Comparison of ENCODE assay signal across 8 cellular contexts in the genomic region with DNA sequence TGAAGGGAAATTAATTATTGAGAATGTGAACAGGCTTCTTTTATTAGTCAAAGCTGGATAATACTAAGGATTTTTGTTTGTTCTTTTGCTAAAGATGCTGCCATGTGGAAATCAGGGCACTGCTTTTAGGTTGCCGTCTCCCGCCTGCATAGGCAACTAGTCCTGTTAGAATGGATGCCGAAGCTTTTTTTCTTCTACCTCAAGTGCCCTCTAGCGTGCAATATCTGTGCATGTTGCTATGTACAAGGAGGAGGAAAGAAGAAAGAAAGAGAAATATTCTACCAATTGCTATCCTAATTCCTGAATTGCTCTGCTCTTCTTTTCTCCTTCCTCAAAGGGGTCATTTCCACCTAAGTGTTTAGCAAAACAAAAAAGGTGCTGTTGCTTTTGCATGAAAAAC. TPM values are rescaled to one million over a fixed set of nuclear protein-coding genes. Genes with fewer than 3 reads are reported as not detected.
DNase-seq lines count a peak whose midpoint lies in the region; ATAC-seq and TF ChIP-seq lines count a peak whose summit lies in the region.

No MANE protein-coding gene starts in this region.

- H2AFZ ChIP-seq in GM23338 = no peak overlapping the region

- H3K4me1 ChIP-seq in GM23338 (ENCODE audit: insufficient read depth) = peaks cover 25% of the 10 kb centered on the region

- ATAC-seq in GM23338 (peak; percentile 69), GM19455 (IDR thresholded peaks at IDR 0.05; ENCODE audit: unreplicated experiment) (no peak), GM21717 (IDR thresholded peaks at IDR 0.05; ENCODE audit: unreplicated experiment) (no peak), GM19328 (IDR thresholded peaks at IDR 0.05; ENCODE audit: unreplicated experiment) (no peak)

- TF ChIP-seq CTCF in AG10803 (conservative IDR thresholded peaks at IDR 0.05; ENCODE audit: low read length) (peak; percentile 66), GM23338 (conservative IDR thresholded peaks at IDR 0.05; ENCODE audit: low read depth in 2 of 2) (peak; percentile 64 to 73), RWPE1 (conservative IDR thresholded peaks at IDR 0.05; ENCODE audit: low read depth) (peak; percentile 50)

- no peak overlapping the region for H3K4me2 ChIP-seq in GM23338

- H3K9me2 ChIP-seq in GM23338 (ENCODE audit: insufficient read depth) = no peaks in the 10 kb centered on the region

- no peak overlapping the region for H3K4me3 ChIP-seq in AG10803 (ENCODE audit: low read length)
- H3K4me3 ChIP-seq in GM23338 = no peak overlapping the region

- CTCF ChIA-PET in RWPE1 (lab: Yijun Ruan, JAX) = interaction anchor here (0.6 to 1.1 kb wide), 6 partner anchors 37 to 412 kb away, joined by 3 to 4 read pairs (median 3); no protein-coding TSS in a partner anchor

- H3K27me3 Mint-ChIP-seq in GM23338 (ENCODE audit: insufficient read depth, low read depth, poor library complexity) = peaks cover 27% of the 10 kb centered on the region

- H3K4me1 Mint-ChIP-seq in GM23338 = peaks cover 35% of the 10 kb centered on the region

- peaks cover 2% of the 10 kb centered on the region; the same call in 1 of the 3 replicates for H3K9me3 Mint-ChIP-seq in GM23338

- H3K27ac ChIP-seq in GM23338 (ENCODE audit: low read depth) = no peak overlapping the region
- H3K27ac ChIP-seq in RWPE1 = no peak overlapping the region

- no peaks in the 10 kb centered on the region for H4K20me1 ChIP-seq in GM23338 (replicated peaks; ENCODE audit: insufficient read depth)

- H3K4me3 Mint-ChIP-seq in GM23338 = no peak overlapping the region

- DNase-seq in AG10803 (ENCODE audit: low read depth) (peak; percentile 47), GM23338 (ENCODE audit: low spot score) (peak; percentile 79), RWPE1 (ENCODE audit: low spot score) (peak; percentile 20), iPS-NIHi7 (ENCODE audit: extremely low spot score) (peak; percentile 45), NCI-H2029 treated with DMSO at 0.1 percent for 48 hours (lab: John Stamatoyannopoulos, UW) (no peak)

- no peak overlapping the region for H3K27ac Mint-ChIP-seq in GM23338

- no peaks in the 10 kb centered on the region for H3K36me3 ChIP-seq in GM23338 (ENCODE audit: insufficient read depth)

- POLR2A ChIA-PET in RWPE1 (lab: Yijun Ruan, JAX; ENCODE audit: low non-redundant PET) = interaction anchor here (0.6 kb wide), 1 partner anchor 39 kb away, joined by 3 read pairs; no protein-coding TSS in a partner anchor

- no peaks in the 10 kb centered on the region for H3K36me3 Mint-ChIP-seq in GM23338 (ENCODE audit: low read depth)

- H3K27me3 ChIP-seq in GM23338 (ENCODE audit: insufficient read depth) = peaks cover 30% of the 10 kb centered on the region

- no peaks in the 10 kb centered on the region for H3F3A ChIP-seq in GM23338 (replicated peaks; ENCODE audit: low read depth)

- no peaks in the 10 kb centered on the region for H3K79me2 ChIP-seq in GM23338 (replicated peaks; ENCODE audit: insufficient read depth)

TF ChIP-seq in GM23338, 12 proteins besides CTCF, POLR2A, EP300 and RAD21 (continues in another document):
- TF ChIP-seq ZNF331 (CRISPR knock-in tag; IDR thresholded peaks at IDR 0.05; ENCODE audit: low read depth) (no peak), EZH2phosphoT487 (IDR thresholded peaks at IDR 0.05; ENCODE audit: unreplicated experiment) (no peak), ZNF462 (CRISPR knock-in tag; IDR thresholded peaks at IDR 0.05) (no peak), STAT1 (IDR thresholded peaks at IDR 0.05; ENCODE audit: unreplicated experiment) (no peak), ZNF114 (CRISPR knock-in tag; IDR thresholded peaks at IDR 0.05) (no peak), CREB1 (CRISPR knock-in tag; IDR thresholded peaks at IDR 0.05; ENCODE audit: low read depth) (no peak), NANOG (IDR thresholded peaks at IDR 0.05; ENCODE audit: borderline replicate concordance) (no peak), EZH2 (IDR thresholded peaks at IDR 0.05; ENCODE audit: low read depth, unreplicated experiment) (no peak)
- TF ChIP-seq, protein P1, sequence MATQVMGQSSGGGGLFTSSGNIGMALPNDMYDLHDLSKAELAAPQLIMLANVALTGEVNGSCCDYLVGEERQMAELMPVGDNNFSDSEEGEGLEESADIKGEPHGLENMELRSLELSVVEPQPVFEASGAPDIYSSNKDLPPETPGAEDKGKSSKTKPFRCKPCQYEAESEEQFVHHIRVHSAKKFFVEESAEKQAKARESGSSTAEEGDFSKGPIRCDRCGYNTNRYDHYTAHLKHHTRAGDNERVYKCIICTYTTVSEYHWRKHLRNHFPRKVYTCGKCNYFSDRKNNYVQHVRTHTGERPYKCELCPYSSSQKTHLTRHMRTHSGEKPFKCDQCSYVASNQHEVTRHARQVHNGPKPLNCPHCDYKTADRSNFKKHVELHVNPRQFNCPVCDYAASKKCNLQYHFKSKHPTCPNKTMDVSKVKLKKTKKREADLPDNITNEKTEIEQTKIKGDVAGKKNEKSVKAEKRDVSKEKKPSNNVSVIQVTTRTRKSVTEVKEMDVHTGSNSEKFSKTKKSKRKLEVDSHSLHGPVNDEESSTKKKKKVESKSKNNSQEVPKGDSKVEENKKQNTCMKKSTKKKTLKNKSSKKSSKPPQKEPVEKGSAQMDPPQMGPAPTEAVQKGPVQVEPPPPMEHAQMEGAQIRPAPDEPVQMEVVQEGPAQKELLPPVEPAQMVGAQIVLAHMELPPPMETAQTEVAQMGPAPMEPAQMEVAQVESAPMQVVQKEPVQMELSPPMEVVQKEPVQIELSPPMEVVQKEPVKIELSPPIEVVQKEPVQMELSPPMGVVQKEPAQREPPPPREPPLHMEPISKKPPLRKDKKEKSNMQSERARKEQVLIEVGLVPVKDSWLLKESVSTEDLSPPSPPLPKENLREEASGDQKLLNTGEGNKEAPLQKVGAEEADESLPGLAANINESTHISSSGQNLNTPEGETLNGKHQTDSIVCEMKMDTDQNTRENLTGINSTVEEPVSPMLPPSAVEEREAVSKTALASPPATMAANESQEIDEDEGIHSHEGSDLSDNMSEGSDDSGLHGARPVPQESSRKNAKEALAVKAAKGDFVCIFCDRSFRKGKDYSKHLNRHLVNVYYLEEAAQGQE (IDR thresholded peaks at IDR 0.05; ENCODE audit: unreplicated experiment) = no peak

RNA-seq across cellular contexts. Expression of gene CDH8, which starts 5.2 kb away (rescaled TPM):
- total RNA-seq in GM23338 (2014; rRNA removed; shearing (Covaris generic)) = 11.7 and 13.9 TPM in 2 replicates
- polyA plus RNA-seq in GM23338 (2016; fragmentation: Nextera tagmentation; extraction: Ambion mirVana) = 7.1 and 10.2 TPM in 2 replicates
